In genomic region chr1:117120774-117121588, GRCh38 we compare ENCODE assay signal across 8 cellular contexts. TPM values are rescaled to one million over a fixed set of nuclear protein-coding genes. Genes with fewer than 3 reads are reported as not detected.
DNase-seq lines count a peak whose midpoint lies in the region; ATAC-seq and FAIRE-seq lines count a peak whose summit lies in the region.

No MANE protein-coding gene starts in this region.

- H3K9me3 ChIP-seq in ectodermal cell (ENCODE audit: control insufficient read depth, low read length) (no peaks in the 10 kb centered on the region), mucosa of stomach (ENCODE audit: control insufficient read depth, low read length) (no peaks in the 10 kb centered on the region)

- FAIRE-seq in RCC 7860 (lab: Jason Lieb, UNC) (no peak), urothelium cell line (lab: Jason Lieb, UNC) (no peak)

- H3K4me3 ChIP-seq in ACC112 (ENCODE audit: low read depth, low read length) (peak overlapping the region; percentile 96), ectodermal cell (ENCODE audit: insufficient read depth, low read depth, low read length) (peak overlapping the region; percentile 37), mucosa of stomach (ENCODE audit: low read length) (peak overlapping the region; percentile 57)

- DNase-seq in RCC 7860 (ENCODE audit: low spot score) (peak; percentile 29), NCI-H128 (lab: John Stamatoyannopoulos, UW; ENCODE audit: unreplicated experiment) (no peak), urothelium cell line (ENCODE audit: low spot score) (no peak)

- peaks cover 5% of the 10 kb centered on the region for H3K27me3 ChIP-seq in ACC112 (ENCODE audit: insufficient read depth, low read length)
- no peaks in the 10 kb centered on the region for H3K27me3 ChIP-seq in ectodermal cell (ENCODE audit: control insufficient read depth, insufficient read depth, low read length, poor library complexity, severe bottlenecking)
- H3K27me3 ChIP-seq in mucosa of stomach (ENCODE audit: control insufficient read depth, insufficient read depth, low read length): no peaks in the 10 kb centered on the region

- H2AFZ ChIP-seq in ACC112 (ENCODE audit: low read length, unreplicated experiment): peak overlapping the region; percentile 19

- H3K27ac ChIP-seq in ACC112 (ENCODE audit: low read depth, low read length) (peak overlapping the region; percentile 90; the same call in 1 of the 2 replicates), ectodermal cell (ENCODE audit: insufficient read depth, low read depth, low read length, poor library complexity, severe bottlenecking) (peak overlapping the region; percentile 91)

- H3K79me2 ChIP-seq in ACC112 (ENCODE audit: control insufficient read depth, insufficient read depth, low read length, unreplicated experiment): no peaks in the 10 kb centered on the region

- H3K4me1 ChIP-seq in ACC112 (ENCODE audit: control insufficient read depth, insufficient read depth, low read length, unreplicated experiment): peaks cover 15% of the 10 kb centered on the region
- H3K4me1 ChIP-seq in ectodermal cell (ENCODE audit: control insufficient read depth, insufficient read depth, low read length): peaks cover 14% of the 10 kb centered on the region
- peaks cover 14% of the 10 kb centered on the region for H3K4me1 ChIP-seq in mucosa of stomach (ENCODE audit: control insufficient read depth, insufficient read depth, low read length)

- ATAC-seq in GM19395 (IDR thresholded peaks at IDR 0.05; ENCODE audit: unreplicated experiment) (peak; percentile 13), GM18858 (IDR thresholded peaks at IDR 0.05; ENCODE audit: unreplicated experiment) (no peak)

- H3K36me3 ChIP-seq in ACC112 (ENCODE audit: insufficient read depth, low read length): 0 out of 2 replicates have a peak, but pooled peaks cover 4% of the 10 kb centered on the region
- peaks cover 17% of the 10 kb centered on the region for H3K36me3 ChIP-seq in ectodermal cell (ENCODE audit: control insufficient read depth, insufficient read depth, low read length)
- H3K36me3 ChIP-seq in mucosa of stomach (ENCODE audit: control insufficient read depth, insufficient read depth, low read length): no peaks in the 10 kb centered on the region

- 17 to 19% methylated on average over 29 of the region's 29 CpGs for WGBS in ectodermal cell, 2 experiments

- peak overlapping the region; percentile 92 for H3K9ac ChIP-seq in mucosa of stomach (ENCODE audit: low read length)

RNA-seq across cellular contexts. Expression of gene TRIM45, which starts 0.6 kb away (rescaled TPM):
- polyA plus RNA-seq in ectodermal cell (2013, experiment 1 of 4): 47.3 TPM
- 33.6 TPM for polyA plus RNA-seq in ectodermal cell (2013, experiment 2 of 4)
- 35.4 TPM for polyA plus RNA-seq in ectodermal cell (2013, experiment 3 of 4)
- 40.0 TPM for polyA plus RNA-seq in ectodermal cell (2013, experiment 4 of 4)

Comparison
In these comparisons a context has a peak if more than half of its experiments do, and no peak if none do; other contexts are left out.
1. H3K4me3 ChIP-seq: peak in every context shown above with its lines; median percentile 96 in ACC112; 57 in mucosa of stomach; 37 in ectodermal cell.